ENCODE assay signal across 10 cellular contexts in the genomic region with DNA sequence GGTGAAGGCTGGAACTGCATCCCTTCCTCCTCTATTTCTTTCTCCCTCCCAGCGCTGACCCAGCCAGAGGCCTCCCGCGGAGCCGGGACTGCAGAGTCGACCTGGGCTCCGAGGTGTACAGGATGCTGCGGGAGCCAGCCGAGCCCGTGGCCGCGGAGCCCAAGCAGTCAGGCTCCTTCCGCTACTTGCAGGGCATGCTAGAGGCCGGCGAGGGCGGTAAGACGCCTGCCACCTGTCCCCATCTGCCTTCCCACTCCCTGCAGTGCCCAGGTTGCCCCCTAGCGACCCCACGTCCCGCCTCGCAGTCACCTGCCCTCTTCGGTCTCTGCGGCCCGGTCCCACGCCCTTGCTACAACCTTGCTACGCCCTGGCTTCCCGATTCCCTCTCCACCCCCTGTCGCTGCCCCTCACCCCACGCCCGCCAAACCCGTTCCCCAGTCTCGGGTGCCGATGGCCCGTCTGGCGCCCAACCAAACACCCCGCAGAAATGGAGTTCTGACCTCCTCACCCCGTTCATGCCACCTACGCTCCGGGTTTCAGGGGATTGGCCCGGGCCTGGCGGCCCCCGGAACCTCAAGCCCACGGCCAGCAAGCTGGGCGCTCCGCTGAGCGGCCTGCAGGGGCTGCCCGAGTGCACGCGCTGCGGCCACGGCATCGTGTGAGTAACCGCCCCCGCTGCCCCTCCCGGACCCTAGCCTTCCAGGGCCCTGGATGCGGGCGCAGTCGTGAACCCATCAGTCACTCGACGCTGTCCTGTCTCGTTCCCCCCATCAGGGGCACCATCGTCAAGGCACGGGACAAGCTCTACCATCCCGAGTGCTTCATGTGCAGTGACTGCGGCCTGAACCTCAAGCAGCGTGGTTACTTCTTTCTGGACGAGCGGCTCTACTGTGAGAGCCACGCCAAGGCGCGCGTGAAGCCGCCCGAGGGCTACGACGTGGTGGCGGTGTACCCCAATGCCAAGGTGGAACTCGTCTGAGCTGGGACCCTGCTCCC. TPM values are rescaled to one million over a fixed set of nuclear protein-coding genes. Genes with fewer than 3 reads are reported as not detected.
DNase-seq lines count a peak whose midpoint lies in the region; TF ChIP-seq lines count a peak whose summit lies in the region.
"Had no signal": no experiment of that assay in that cellular context is flagged by ENCODE, and none has a peak within 500 bp of the region (broad histone marks: within the 10 kb centered on the region; RNA-seq: fewer than 3 reads in every experiment).

No MANE protein-coding gene starts in this region.

- H3K27me3 ChIP-seq in Peyer's patch (no peaks in the 10 kb centered on the region), neutrophil (peaks cover 16% of the 10 kb centered on the region)

- no peak for TF ChIP-seq POLR2A in Peyer's patch (IDR thresholded peaks at IDR 0.05)

- H3K4me3 ChIP-seq in Peyer's patch (no peak overlapping the region), epithelial cell of proximal tubule (ENCODE audit: low read depth, low read length) (peak overlapping the region; percentile 49), neutrophil (ENCODE audit: low read depth in 1 of 2, low read length in 1 of 2) (peak overlapping the region in 1 of 2 experiments; percentile 41)

- TF ChIP-seq CTCF in Peyer's patch (IDR thresholded peaks at IDR 0.05) (no peak), epithelial cell of proximal tubule (conservative IDR thresholded peaks at IDR 0.05; ENCODE audit: low read depth, low read length) (peak; percentile 49), neutrophil (IDR thresholded peaks at IDR 0.05) (peak; percentile 38)

- DNase-seq in G401 (ENCODE audit: low spot score) (peak; percentile 34), Peyer's patch (peak in 2 of 3 donors; percentile 16 to 53), epithelial cell of proximal tubule (ENCODE audit: low read depth) (no peak), cortex of kidney (lab: John Stamatoyannopoulos, UW) (no peak), amygdala (lab: John Stamatoyannopoulos, UW) (no peak), SW 1271 (lab: John Stamatoyannopoulos, UW) (no peak)
- no peak for DNase-seq in activated CD4-positive, alpha-beta T cell treated with anti-CD3 and anti-CD28 coated beads, Interleukin-2, amount 50 U/mL, for 48 hours
- DNase-seq: Calu3, NCI-H1048 had no signal

- H3K4me1 ChIP-seq in Peyer's patch (peaks cover 0 to 22% (median 2%) of the 10 kb centered on the region in 4 donors), neutrophil (ENCODE audit: control insufficient read depth in 1 of 2, insufficient read depth in 1 of 2, low read depth in 1 of 2, low read length in 1 of 2) (peaks cover 0 to 21% of the 10 kb centered on the region in 2 experiments)

- no peak overlapping the region for H3K27ac ChIP-seq in Peyer's patch
- no peak overlapping the region for H3K27ac ChIP-seq in neutrophil

- in situ Hi-C loops in G401 (cut with HindIII; ENCODE audit: low sequenced_read_pairs): no loop called here

- peaks cover 0 to 6% (median 0%) of the 10 kb centered on the region in 3 donors for H3K36me3 ChIP-seq in Peyer's patch
- no peaks in the 10 kb centered on the region for H3K36me3 ChIP-seq in neutrophil

- no peaks in the 10 kb centered on the region for H3K9me3 ChIP-seq in Peyer's patch
- no peaks in the 10 kb centered on the region for H3K9me3 ChIP-seq in neutrophil

RNA-seq across cellular contexts. Expression of a gene that starts 14.1 kb away (rescaled TPM):
- not detected in 2 replicates for total RNA-seq in G401 (2014; rRNA removed; shearing (Covaris generic))
- 10 to 100 TPM in 3 of 4 donors, 1 to 10 TPM in 1; 4.6 to 27.2 (median 18.5) TPM for total RNA-seq in Peyer's patch
- total RNA-seq in epithelial cell of proximal tubule: 85.7 and 129 TPM in 2 replicates

RNA-seq across cellular contexts. Expression of a gene that starts 22.6 kb away (rescaled TPM):
- total RNA-seq in G401 (2014; rRNA removed; shearing (Covaris generic)): 0.31 TPM in 1 of 2 replicates, not detected in the other
- total RNA-seq in Peyer's patch (10 to 100 TPM in 3 of 4 donors, not detected in 1; 25.5 to 56.6 (median 37.3) TPM), epithelial cell of proximal tubule (0.75 and 1.6 TPM in 2 replicates)

RNA-seq across cellular contexts. Expression of a gene that starts 43.9 kb away (rescaled TPM):
- 24.7 and 26.2 TPM in 2 replicates for total RNA-seq in G401 (2014; rRNA removed; shearing (Covaris generic))
- total RNA-seq in Peyer's patch: 10 to 100 TPM; 21.5 to 81.4 (median 51.2) TPM
- 33.6 and 92.0 TPM in 2 replicates for total RNA-seq in epithelial cell of proximal tubule

Comparison
In these comparisons a context has a peak if more than half of its experiments do, and no peak if none do; other contexts are left out.
1. DNase-seq: peak in G401 (single experiment) and Peyer's patch (2 of 3); none in epithelial cell of proximal tubule (single experiment), cortex of kidney (single experiment), activated CD4-positive, alpha-beta T cell treated with anti-CD3 and anti-CD28 coated beads, Interleukin-2, amount 50 U/mL, for 48 hours (0 of 2), amygdala (0 of 56) and SW 1271 (0 of 2).
2. CTCF ChIP-seq: peak in epithelial cell of proximal tubule (single experiment) and neutrophil (single experiment); none in Peyer's patch (0 of 6).